ENCODE assay signal across 21 cellular contexts in the genomic region with DNA sequence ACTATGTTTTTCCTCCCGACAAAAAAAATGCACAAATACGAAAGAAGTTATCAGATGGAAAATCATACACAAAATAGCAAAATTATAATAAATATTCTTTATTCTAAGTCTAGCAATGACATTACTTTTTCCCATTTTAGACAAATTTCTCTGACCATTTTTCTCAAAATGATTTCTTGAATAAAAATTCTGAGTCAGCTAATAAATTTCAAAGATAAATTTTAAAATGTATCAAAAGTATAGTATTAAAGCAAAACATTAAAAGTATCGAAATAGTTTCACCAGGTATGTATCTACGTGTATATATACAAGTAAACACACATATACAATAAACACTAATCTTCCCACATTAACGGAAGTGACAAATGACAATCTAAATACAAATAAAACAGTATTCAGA. TPM values are rescaled to one million over a fixed set of nuclear protein-coding genes. Genes with fewer than 3 reads are reported as not detected.
DNase-seq lines count a peak whose midpoint lies in the region; ATAC-seq, FAIRE-seq and TF ChIP-seq lines count a peak whose summit lies in the region.
"Had no signal": no experiment of that assay in that cellular context is flagged by ENCODE, and none has a peak within 500 bp of the region (broad histone marks: within the 10 kb centered on the region; RNA-seq: fewer than 3 reads in every experiment).

No MANE protein-coding gene starts in this region.

- CTCF ChIA-PET in HepG2 (lab: Yijun Ruan, JAX; ENCODE audit: low intra/inter-chr PET ratio, low total read pairs) (no interaction called here), K562 (lab: Yijun Ruan, JAX; ENCODE audit: low intra/inter-chr PET ratio) (no interaction called here)

- no peak for TF ChIP-seq POLR2A in HepG2 (IDR thresholded peaks at IDR 0.05; ENCODE audit: insufficient read depth in 1 of 2, low read depth in 2 of 2, low read length in 2 of 2)
- no peak for TF ChIP-seq POLR2A in right lobe of liver (IDR thresholded peaks at IDR 0.05)
- TF ChIP-seq POLR2A in K562 (conservative IDR thresholded peaks at IDR 0.05) = no peak

- no peak overlapping the region for H3K9ac ChIP-seq in HepG2 (ENCODE audit: insufficient read depth, low read depth, low read length)
- no peak overlapping the region for H3K9ac ChIP-seq in K562 (ENCODE audit: insufficient read depth in 1 of 2, low read depth in 2 of 2, low read length in 2 of 2)
- H3K9ac ChIP-seq: GM23248 had no signal

- no peaks in the 10 kb centered on the region for H4K20me1 ChIP-seq in HepG2 (ENCODE audit: insufficient read depth, low read length)
- no peaks in the 10 kb centered on the region for H4K20me1 ChIP-seq in K562 (replicated peaks; ENCODE audit: control insufficient read depth, insufficient read depth, low read length)

- TF ChIP-seq RAD21 in HepG2 (CRISPR knock-in tag; IDR thresholded peaks at IDR 0.05) (no peak), K562 (CRISPR knock-in tag; conservative IDR thresholded peaks at IDR 0.05 in 1 of 2, IDR thresholded peaks at IDR 0.05 in 1 of 2) (no peak)

- FAIRE-seq in HepG2 (lab: Jason Lieb, UNC) = no peak
- no peak for FAIRE-seq in K562 (lab: Jason Lieb, UNC)
- FAIRE-seq in islet of Langerhans (lab: Jason Lieb, UNC) = peak; percentile 24
- FAIRE-seq in small intestine (lab: Jason Lieb, UNC) = peak; percentile 68
- FAIRE-seq: A549, GM12892, GM19239, H1 had no signal

- H3K4me2 ChIP-seq in HepG2 (ENCODE audit: low read depth, low read length) = no peak overlapping the region
- H3K4me2 ChIP-seq in K562 (ENCODE audit: insufficient read depth, low read length) = no peak overlapping the region
- H3K4me2 ChIP-seq: A549 had no signal

- H3K27me3 ChIP-seq in HepG2 (ENCODE audit: control insufficient read depth in 1 of 2, insufficient read depth in 2 of 2, low read length in 2 of 2) = no peaks in the 10 kb centered on the region
- no peaks in the 10 kb centered on the region for H3K27me3 ChIP-seq in right lobe of liver
- H3K27me3 ChIP-seq in K562 (ENCODE audit: control insufficient read depth in 2 of 2, insufficient read depth in 2 of 2, low read length in 2 of 2) = no peaks in the 10 kb centered on the region
- H3K27me3 ChIP-seq in small intestine (ENCODE audit: control insufficient read depth in 2 of 2, insufficient read depth in 2 of 2, low read length in 2 of 2) = no peaks in the 10 kb centered on the region

- POLR2A ChIA-PET in HepG2 (lab: Yijun Ruan, JAX) (no interaction called here), K562 (lab: Yijun Ruan, JAX) (no interaction called here)

- DNase-seq in HepG2 (ENCODE audit: low spot score) (no peak), right lobe of liver (no peak), K562 (ENCODE audit: extremely low read depth in 1 of 4, low spot score in 3 of 4) (no peak), small intestine (no peak), DMS153 treated with DMSO at 0.1 percent for 48 hours (lab: John Stamatoyannopoulos, UW; ENCODE audit: unreplicated experiment) (no peak), caudate nucleus (lab: John Stamatoyannopoulos, UW) (no peak)
- DNase-seq: C1 segment of cervical spinal cord; Calu3; CD4-positive, alpha-beta memory T cell; COR-L47; DND-41; GM23248; H7; HCEC 1CT had no signal

- intact Hi-C loops in HepG2 (cut with micrococcal nuclease; ENCODE audit: unreplicated experiment) (no loop called here), right lobe of liver (cut with DNase I) (no loop called here), K562 (cut with micrococcal nuclease) (no loop called here)

- in situ Hi-C loops in HepG2 (cut with HindIII; ENCODE audit: extremely low pct_ligation_motif_present, low pct_unique_long_range_greater_than_20kb) = no loop called here
- in situ Hi-C loops in K562 (cut with MboI) = no loop called here

- no peaks in the 10 kb centered on the region for H3K9me3 ChIP-seq in HepG2 (ENCODE audit: low read length)
- no peaks in the 10 kb centered on the region for H3K9me3 ChIP-seq in right lobe of liver
- no peaks in the 10 kb centered on the region for H3K9me3 ChIP-seq in K562 (replicated peaks; ENCODE audit: control insufficient read depth, insufficient read depth, low read depth, low read length)
- H3K9me3 ChIP-seq in small intestine (ENCODE audit: control insufficient read depth, low read depth) = no peaks in the 10 kb centered on the region
- H3K9me3 ChIP-seq: A549 had no signal

- H3K9me1 ChIP-seq in K562 (ENCODE audit: control insufficient read depth, insufficient read depth, low read length) = no peaks in the 10 kb centered on the region

- BruUV-seq in HepG2 (replicated peaks; lab: Mats Ljungman, UMichigan) = no TSS peak
- BruUV-seq in K562 (replicated peaks; lab: Mats Ljungman, UMichigan) = no TSS peak

- ATAC-seq in HepG2 = no peak
- ATAC-seq in right lobe of liver = no peak
- ATAC-seq in K562 = no peak
- no peak for ATAC-seq in GM18858 (IDR thresholded peaks at IDR 0.05; ENCODE audit: unreplicated experiment)
- ATAC-seq: A549 had no signal

- H3K4me3 ChIP-seq in HepG2 (replicated peaks in 1 of 3; ENCODE audit: insufficient read depth in 1 of 3, low read depth in 2 of 3, low read length in 3 of 3) (no peak overlapping the region), right lobe of liver (no peak overlapping the region), K562 (no peak overlapping the region), small intestine (ENCODE audit: low read depth in 1 of 2, low read length in 2 of 2) (no peak overlapping the region)
- H3K4me3 ChIP-seq: A549, GM23248 had no signal

- TF ChIP-seq CTCF in HepG2 (CRISPR knock-in tag; IDR thresholded peaks at IDR 0.05) = no peak
- no peak for TF ChIP-seq CTCF in right lobe of liver (IDR thresholded peaks at IDR 0.05)
- no peak for TF ChIP-seq CTCF in K562 (IDR thresholded peaks at IDR 0.05 in 2 of 3, conservative IDR thresholded peaks at IDR 0.05 in 1 of 3; ENCODE audit: insufficient read depth in 2 of 3, low read depth in 1 of 3, low read length in 3 of 3)

- H2AFZ ChIP-seq in HepG2 (ENCODE audit: low read length) = no peak overlapping the region
- no peak overlapping the region for H2AFZ ChIP-seq in K562 (ENCODE audit: low read depth, low read length)
- H2AFZ ChIP-seq: GM23248 had no signal

- peaks cover 9% of the 10 kb centered on the region; the same call in 1 of the 2 replicates for H3K4me1 ChIP-seq in HepG2 (ENCODE audit: insufficient read depth, low read length)
- H3K4me1 ChIP-seq in right lobe of liver = no peaks in the 10 kb centered on the region
- H3K4me1 ChIP-seq in K562 (replicated peaks in 1 of 2; ENCODE audit: control insufficient read depth in 2 of 2, insufficient read depth in 2 of 2, low read length in 2 of 2) = no peaks in the 10 kb centered on the region
- no peaks in the 10 kb centered on the region for H3K4me1 ChIP-seq in small intestine (ENCODE audit: control insufficient read depth in 2 of 2, insufficient read depth in 1 of 2, low read depth in 1 of 2, low read length in 1 of 2)
- H3K4me1 ChIP-seq: A549 had no signal

- H3K36me3 ChIP-seq in HepG2 (replicated peaks in 1 of 2; ENCODE audit: control insufficient read depth in 1 of 2, insufficient read depth in 2 of 2, low read length in 2 of 2) (peaks cover 2 to 21% of the 10 kb centered on the region in 2 experiments; a peak in 4 of 5 replicates), right lobe of liver (peaks cover 0 to 30% (median 9%) of the 10 kb centered on the region in 4 donors), K562 (ENCODE audit: control insufficient read depth, insufficient read depth, low read length) (peaks cover 20% of the 10 kb centered on the region; the same call in 2 of the 3 replicates), small intestine (ENCODE audit: control insufficient read depth in 2 of 2, insufficient read depth in 2 of 2, low read length in 2 of 2) (peaks cover 0 to 3% of the 10 kb centered on the region in 2 donors)

- H3K79me2 ChIP-seq in HepG2 (ENCODE audit: insufficient read depth, low read length) (peaks cover 50% of the 10 kb centered on the region), K562 (ENCODE audit: control insufficient read depth, insufficient read depth, low read length) (peaks cover 28% of the 10 kb centered on the region)

- H3K27ac ChIP-seq in HepG2 (ENCODE audit: extremely low read length, insufficient read depth, low read length) (no peak overlapping the region), right lobe of liver (no peak overlapping the region), K562 (ENCODE audit: extremely low read depth, low read depth, low read length) (no peak overlapping the region), small intestine (ENCODE audit: low read depth in 1 of 2, low read length in 1 of 2) (no peak overlapping the region), caudate nucleus (ENCODE audit: low read depth, low read length) (no peak overlapping the region)
- H3K27ac ChIP-seq: 22Rv1, A549, GM23248 had no signal

- TF ChIP-seq EP300 in HepG2 (IDR thresholded peaks at IDR 0.05; ENCODE audit: low read depth in 2 of 2, low read length in 2 of 2) (no peak), HepG2 (CRISPR knock-in tag; IDR thresholded peaks at IDR 0.05; ENCODE audit: borderline replicate concordance) (no peak), K562 (IDR thresholded peaks at IDR 0.05; ENCODE audit: low read length) (no peak)

- WGBS in HepG2 (ENCODE audit: low lambda C conversion rate) = over 99% methylated on average over 5 of the region's 5 CpGs
- WGBS in right lobe of liver (ENCODE audit: insufficient coverage, low coverage, low lambda C conversion rate, missing lambda C conversion rate) = 96% methylated on average over 5 of the region's 5 CpGs
- 96% methylated on average over 5 of the region's 5 CpGs for WGBS in K562 (ENCODE audit: insufficient coverage, low coverage, missing lambda C conversion rate)
- 93 to 96% (median 96%) methylated on average over 5 of the region's 5 CpGs for WGBS in small intestine, 3 donors

RNA-seq across cellular contexts. Expression of gene ZC3H13, which starts 8.9 kb away (rescaled TPM):
- total RNA-seq in HepG2 (2016; rRNA removed; fragmentation: Illumina TruSeq; extraction: Trizol) = 23.5 and 30.4 TPM in 2 replicates
- total RNA-seq in HepG2 (2016; cell fraction: cytosol; rRNA removed; fragmentation: Illumina TruSeq; extraction: Trizol; ENCODE audit: low read depth) = 40.4 and 43.0 TPM in 2 replicates
- total RNA-seq in HepG2 (2016; cell fraction: insoluble cytoplasmic fraction; rRNA removed; fragmentation: Illumina TruSeq; extraction: Trizol) = 23.3 and 26.1 TPM in 2 replicates
- total RNA-seq in HepG2 (2016; cell fraction: membrane; rRNA removed; fragmentation: Illumina TruSeq; extraction: Trizol) = 27.6 and 36.6 TPM in 2 replicates
- total RNA-seq in HepG2 (2016; cell fraction: nucleus; rRNA removed; fragmentation: Illumina TruSeq; extraction: Trizol) = 41.5 and 45.5 TPM in 2 replicates
- polyA plus RNA-seq in HepG2 (2011; rRNA removed) = 2.7 and 3.1 TPM in 2 replicates
- 1.2 and 2.2 TPM in 2 replicates for polyA plus RNA-seq in HepG2 (2011; cell fraction: cytosol; rRNA removed)
- 7.9 and 8.7 TPM in 2 replicates for polyA plus RNA-seq in HepG2 (2011; cell fraction: nucleus; rRNA removed)
- 13.9 and 16.3 TPM in 2 replicates for polyA plus RNA-seq in HepG2 (2012)
- polyA plus RNA-seq in HepG2 (2016; cell fraction: cytosol; fragmentation: Illumina TruSeq; extraction: Trizol; ENCODE audit: low read depth) = 0.78 and 0.80 TPM in 2 replicates
- 23.6 and 23.9 TPM in 2 replicates for polyA plus RNA-seq in HepG2 (2016; cell fraction: insoluble cytoplasmic fraction; fragmentation: Illumina TruSeq; extraction: Trizol; ENCODE audit: low read depth)
- polyA plus RNA-seq in HepG2 (2016; cell fraction: membrane; fragmentation: Illumina TruSeq; extraction: Trizol; ENCODE audit: low read depth) = 2.9 and 3.0 TPM in 2 replicates
- 55.1 and 56.8 TPM in 2 replicates for polyA plus RNA-seq in HepG2 (2016; cell fraction: nucleus; fragmentation: Illumina TruSeq; extraction: Trizol; ENCODE audit: insufficient read depth, low read depth)
- polyA minus RNA-seq in HepG2 (2011; rRNA and poly(A)+ RNA removed; ENCODE audit: low replicate concordance) = 6.3 and 6.5 TPM in 2 replicates
- 5.9 and 8.8 TPM in 2 replicates for polyA minus RNA-seq in HepG2 (2011; cell fraction: cytosol; rRNA and poly(A)+ RNA removed)
- 26.0 and 28.6 TPM in 2 replicates for polyA minus RNA-seq in HepG2 (2011; cell fraction: nucleus; rRNA and poly(A)+ RNA removed)
- total RNA-seq in right lobe of liver = 10 to 100 TPM; 20.3 to 52.8 (median 50.3) TPM
- total RNA-seq in K562 (2011; cell fraction: chromatin; rRNA removed; ENCODE audit: low replicate concordance) = 6.8 and 24.7 TPM in 2 replicates
- 4.3 and 5.1 TPM in 2 replicates for total RNA-seq in K562 (2011; cell fraction: nucleolus; rRNA removed)
- total RNA-seq in K562 (2011; cell fraction: nucleoplasm; rRNA removed) = 7.4 and 15.3 TPM in 2 replicates
- 10.4 and 12.3 TPM in 2 replicates for total RNA-seq in K562 (2014; rRNA removed)
- total RNA-seq in K562 (2014; rRNA removed; fragmentation: Illumina TruSeq; extraction: Trizol) = 12.1 and 16.4 TPM in 2 replicates
- 14.6 and 16.2 TPM in 2 replicates for total RNA-seq in K562 (2015; rRNA removed; fragmentation: Illumina TruSeq; extraction: Trizol)
- total RNA-seq in K562 (2021) = 19.0 and 25.1 TPM in 2 replicates
- 3.4 and 4.9 TPM in 2 replicates for polyA plus RNA-seq in K562 (2011; rRNA removed)
- polyA plus RNA-seq in K562 (2011; cell fraction: cytosol; rRNA removed) = 1.9 and 2.6 TPM in 2 replicates
- polyA plus RNA-seq in K562 (2011; cell fraction: nucleus; rRNA removed) = 10.3 and 18.4 TPM in 2 replicates
- polyA plus RNA-seq in K562 (2012) = 12.7 and 18.4 TPM in 2 replicates
- 22.8 and 27.6 TPM in 2 replicates for polyA plus RNA-seq in K562 (2014; fragmentation: Illumina TruSeq; extraction: Trizol)
- 1 to 10 TPM; 8.3 to 9.1 TPM for polyA plus RNA-seq in K562 (2014; fragmentation: Nextera tagmentation; extraction: Ambion mirVana)
- 9.2 and 16.2 TPM in 2 replicates for polyA plus RNA-seq in K562 (2014; rRNA removed)
- 15.4 TPM in 2 replicates for polyA minus RNA-seq in K562 (2011; rRNA and poly(A)+ RNA removed)
- polyA minus RNA-seq in K562 (2011; cell fraction: cytosol; rRNA and poly(A)+ RNA removed) = 4.5 and 4.8 TPM in 2 replicates
- polyA minus RNA-seq in K562 (2011; cell fraction: nucleus; rRNA and poly(A)+ RNA removed) = 9.7 and 18.9 TPM in 2 replicates
- 10 to 100 TPM in 2 of 3 donors, 1 to 10 TPM in 1; 9.2 to 11.4 (median 10.2) TPM for polyA plus RNA-seq in small intestine

Comparison
In these comparisons a context has a peak if more than half of its experiments do, and no peak if none do; other contexts are left out.
1. Of the 241 proteins assayed by ChIP-seq in both HepG2 and K562: peak only in HepG2: MAFF and MAFK; only in K562: none; in both: none; in neither: 239.